ENCODE assay signal across 15 cellular contexts in the genomic region with DNA sequence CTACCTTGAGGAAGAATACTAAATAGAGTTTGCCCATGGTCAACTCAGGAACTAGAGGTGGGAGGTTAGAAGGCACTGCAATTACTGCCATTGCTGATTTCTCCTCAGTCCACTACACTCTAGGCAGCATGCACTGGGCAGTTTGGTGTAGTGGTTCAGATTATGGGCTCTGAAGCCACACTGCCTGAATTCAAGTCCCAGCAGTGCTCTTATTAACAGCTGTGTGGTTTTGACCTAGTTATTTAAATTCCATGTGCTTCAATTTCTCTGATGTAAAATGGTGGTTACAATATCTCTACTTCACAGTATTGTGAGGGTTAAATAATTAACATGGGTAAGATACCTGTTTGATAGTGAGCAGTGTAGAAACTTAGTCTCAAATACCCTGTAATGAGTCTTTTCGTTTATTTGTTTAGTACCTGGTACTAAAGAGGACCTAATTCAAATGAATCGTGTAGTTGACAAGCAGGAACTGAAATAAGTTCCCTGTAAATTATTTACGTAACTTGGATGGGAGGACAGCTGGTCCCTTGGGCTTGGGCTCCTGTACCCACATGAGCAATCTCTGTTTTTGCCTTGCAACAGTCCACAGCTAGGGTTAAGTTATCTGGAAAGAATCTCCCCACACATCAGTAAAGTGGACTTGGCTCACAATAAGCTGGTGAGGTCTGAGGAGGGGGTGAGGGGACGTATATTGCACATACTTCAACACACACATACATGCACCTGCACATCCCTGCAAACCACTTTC. TPM values are rescaled to one million over a fixed set of nuclear protein-coding genes. Genes with fewer than 3 reads are reported as not detected.
A peak's percentile ranks its signal among the peaks of the same experiment; 100 is the strongest.
DNase-seq lines count a peak whose midpoint lies in the region; ATAC-seq and TF ChIP-seq lines count a peak whose summit lies in the region.
"Had no signal": no experiment of that assay in that cellular context is flagged by ENCODE, and none has a peak within 500 bp of the region (broad histone marks: within the 10 kb centered on the region; RNA-seq: fewer than 3 reads in every experiment).

No MANE protein-coding gene starts in this region.

- TF ChIP-seq CTCF in body of pancreas (IDR thresholded peaks at IDR 0.05), result no peak

- 18 to 19% methylated on average over 4 of the region's 4 CpGs for WGBS in body of pancreas, 2 donors

- intact Hi-C loops in body of pancreas (cut with DNase I), result no loop called here

- no peak for TF ChIP-seq POLR2A in body of pancreas (IDR thresholded peaks at IDR 0.05)

- no peaks in the 10 kb centered on the region for H4K20me1 ChIP-seq in BLaER1

- H3K4me2 ChIP-seq in BLaER1, result peak overlapping the region; percentile 11

- no peak overlapping the region for H3K4me3 ChIP-seq in BLaER1
- no peak overlapping the region for H3K4me3 ChIP-seq in body of pancreas

- no peaks in the 10 kb centered on the region for H3K27me3 ChIP-seq in BLaER1
- H3K27me3 ChIP-seq in body of pancreas, result no peaks in the 10 kb centered on the region
- H3K27me3 ChIP-seq: brain microvascular endothelial cell had no signal

- peak; percentile 70 for ATAC-seq in GM19438 (IDR thresholded peaks at IDR 0.05; ENCODE audit: low read depth, unreplicated experiment)
- ATAC-seq in HG02981 (IDR thresholded peaks at IDR 0.05; ENCODE audit: unreplicated experiment), result peak; percentile 73
- peak; percentile 15 for ATAC-seq in body of pancreas
- no peak for ATAC-seq in GM21360 (IDR thresholded peaks at IDR 0.05; ENCODE audit: unreplicated experiment)
- ATAC-seq in HG03439 (IDR thresholded peaks at IDR 0.05; ENCODE audit: unreplicated experiment), result no peak

- H3K9me3 ChIP-seq in BLaER1 (no peaks in the 10 kb centered on the region), body of pancreas (no peaks in the 10 kb centered on the region)

- DNase-seq in body of pancreas, result no peak
- DNase-seq in stimulated activated CD4-positive, alpha-beta T cell treated with anti-CD3 and anti-CD28 coated beads, Interleukin-2, amount 100 ng/mL, for 24 hours, result no peak
- no peak for DNase-seq in activated naive CD4-positive, alpha-beta T cell treated with anti-CD3 and anti-CD28 coated beads, Interleukin-2, amount 50 U/mL, for 16 hours
- DNase-seq: activated CD8-positive, alpha-beta memory T cell treated with anti-CD3 and anti-CD28 coated beads, Interleukin-2, amount 50 U/mL, for 4 hours; activated naive CD4-positive, alpha-beta T cell treated with anti-CD3 and anti-CD28 coated beads, Interleukin-2, amount 10 ng/mL, durations not matched to agents 7 days and 5 days; brain microvascular endothelial cell; NCI-H187; nephron progenitor cell; RPMI8226 had no signal

- no peak overlapping the region for H3K9ac ChIP-seq in BLaER1

- H3K4me1 ChIP-seq in BLaER1 (peaks cover 39% of the 10 kb centered on the region), body of pancreas (no peaks in the 10 kb centered on the region)

- H3K36me3 ChIP-seq in BLaER1 (no peaks in the 10 kb centered on the region), body of pancreas (replicated peaks in 1 of 2; ENCODE audit: insufficient read depth in 1 of 2, low read depth in 2 of 2) (no peaks in the 10 kb centered on the region)
- H3K36me3 ChIP-seq: brain microvascular endothelial cell had no signal

- no peak overlapping the region for H3K27ac ChIP-seq in BLaER1
- H3K27ac ChIP-seq in body of pancreas, result no peak overlapping the region
- H3K27ac ChIP-seq: HL-60 had no signal

RNA-seq across cellular contexts. Expression of gene PRR5L, which starts 17.8 kb away (rescaled TPM):
- total RNA-seq in body of pancreas, result 1 to 10 TPM; 2.6 to 3.0 TPM

RNA-seq across cellular contexts. Expression of gene COMMD9, which starts 24.7 kb away (rescaled TPM):
- 10 to 100 TPM; 26.4 to 28.5 TPM for total RNA-seq in body of pancreas

Comparison
In these comparisons a context has a peak if more than half of its experiments do, and no peak if none do; other contexts are left out.
1. ATAC-seq: peak in GM19438 (single experiment), HG02981 (single experiment) and body of pancreas (single experiment); none in GM21360 (single experiment) and HG03439 (single experiment).